9 cellular contexts compared by ENCODE assay signal in genomic region chr1:225999912-226000337, GRCh38. TPM values are rescaled to one million over a fixed set of nuclear protein-coding genes. Genes with fewer than 3 reads are reported as not detected.
DNase-seq lines count a peak whose midpoint lies in the region; ATAC-seq, FAIRE-seq and TF ChIP-seq lines count a peak whose summit lies in the region.
"Had no signal": no experiment of that assay in that cellular context is flagged by ENCODE, and none has a peak within 500 bp of the region (broad histone marks: within the 10 kb centered on the region; RNA-seq: fewer than 3 reads in every experiment).

No MANE protein-coding gene starts in this region.

- no peaks in the 10 kb centered on the region for H3K9me3 ChIP-seq in MG63
- H3K9me3 ChIP-seq in adrenal gland (replicated peaks in 1 of 3) = no peaks in the 10 kb centered on the region
- H3K9me3 ChIP-seq in keratinocyte (ENCODE audit: control insufficient read depth, low read depth, low read length) = no peaks in the 10 kb centered on the region

- peak overlapping the region; percentile 91 for H3K4me2 ChIP-seq in keratinocyte (ENCODE audit: control insufficient read depth, extremely low read depth, insufficient read depth, low read depth, low read length)

- intact Hi-C loops in adrenal gland (cut with DNase I) = loop anchor here in 1 of 2 donors (5.0 kb wide), 1 partner anchor 57 kb away; no protein-coding TSS in a partner anchor

- WGBS in adrenal gland, 4 donors = 41 to 54% (median 44%) methylated on average over 10 of the region's 10 CpGs

- peak overlapping the region; percentile 81 for H2AFZ ChIP-seq in keratinocyte (ENCODE audit: control insufficient read depth, low read length)

- H3K9me1 ChIP-seq in keratinocyte (ENCODE audit: control insufficient read depth, extremely low read depth, insufficient read depth, low read length) = no peaks in the 10 kb centered on the region

- DNase-seq in NCI-H510A treated with DMSO at 0.1 percent for 48 hours (lab: John Stamatoyannopoulos, UW) (peak; percentile 45), NCI-H510A (lab: John Stamatoyannopoulos, UW) (no peak), MG63 (no peak), adrenal gland (no peak), keratinocyte (ENCODE audit: low read depth, low spot score) (no peak), RPMI8226 (no peak)

- dilution Hi-C loops in keratinocyte (cut with MboI; ENCODE audit: extremely low pct_ligation_motif_present, low sequenced_read_pairs) = loop anchor here (25.0 kb wide), 1 partner anchor 538 kb away; no protein-coding TSS in a partner anchor

- peak; percentile 38 for ATAC-seq in GM21786 (IDR thresholded peaks at IDR 0.05; ENCODE audit: unreplicated experiment)

- TF ChIP-seq CTCF in adrenal gland (IDR thresholded peaks at IDR 0.05) = no peak
- no peak for TF ChIP-seq CTCF in keratinocyte (optimal IDR thresholded peaks at IDR 0.05 in 1 of 3, IDR thresholded peaks at IDR 0.05 in 1 of 3, conservative IDR thresholded peaks at IDR 0.05 in 1 of 3; ENCODE audit: extremely low read depth in 1 of 3, insufficient read depth in 2 of 3, low read length in 3 of 3)

- peak overlapping the region; percentile 81 for H3K9ac ChIP-seq in keratinocyte (ENCODE audit: control insufficient read depth, extremely low read depth, insufficient read depth, low read length)

- peaks cover 22 to 42% of the 10 kb centered on the region in 2 donors for H3K4me1 ChIP-seq in adrenal gland (replicated peaks in 1 of 2)
- H3K4me1 ChIP-seq in keratinocyte (ENCODE audit: control insufficient read depth, extremely low read depth, insufficient read depth, low read length) = peaks cover 27% of the 10 kb centered on the region

- peak overlapping the region; percentile 82 for H3K4me3 ChIP-seq in MG63
- H3K4me3 ChIP-seq in adrenal gland = peak overlapping the region in 2 of 4 donors; percentile 72 to 80
- peak overlapping the region; percentile 6 to 76 (median 53) for H3K4me3 ChIP-seq in keratinocyte (ENCODE audit: control insufficient read depth in 2 of 3, extremely low read depth in 1 of 3, insufficient read depth in 2 of 3, low read depth in 1 of 3, low read length in 3 of 3)

- TF ChIP-seq POLR2A in adrenal gland (IDR thresholded peaks at IDR 0.05) = no peak

- H4K20me1 ChIP-seq in keratinocyte (ENCODE audit: control insufficient read depth, extremely low read depth, insufficient read depth, low read length) = no peaks in the 10 kb centered on the region

- FAIRE-seq in keratinocyte (lab: Jason Lieb, UNC) = no peak
- FAIRE-seq: islet of Langerhans had no signal

- H3K79me2 ChIP-seq in keratinocyte (ENCODE audit: control insufficient read depth, insufficient read depth, low read length) = peaks cover 42% of the 10 kb centered on the region

- peaks cover 28% of the 10 kb centered on the region for H3K36me3 ChIP-seq in MG63
- H3K36me3 ChIP-seq in adrenal gland (replicated peaks in 1 of 2) = peaks cover 0 to 6% of the 10 kb centered on the region in 2 donors
- peaks cover 2 to 11% of the 10 kb centered on the region in 2 experiments for H3K36me3 ChIP-seq in keratinocyte (ENCODE audit: control insufficient read depth in 2 of 2, extremely low read depth in 1 of 2, insufficient read depth in 2 of 2, low read length in 2 of 2)

- H3K27me3 ChIP-seq in MG63 (no peaks in the 10 kb centered on the region), adrenal gland (no peaks in the 10 kb centered on the region), keratinocyte (ENCODE audit: control insufficient read depth, extremely low read depth, insufficient read depth, low read length) (no peaks in the 10 kb centered on the region)

- peak overlapping the region; percentile 16 to 93 (median 88) for H3K27ac ChIP-seq in adrenal gland
- peak overlapping the region; percentile 84 for H3K27ac ChIP-seq in keratinocyte (ENCODE audit: control insufficient read depth, insufficient read depth, low read length)
- peak overlapping the region; percentile 97 for H3K27ac ChIP-seq in temporal lobe (ENCODE audit: low read depth, low read length)

RNA-seq across cellular contexts. Expression of gene SDE2, which starts 0.8 kb away (rescaled TPM):
- total RNA-seq in MG63 (2014; rRNA removed; shearing (Covaris generic); ENCODE audit: low replicate concordance) = 16.3 and 19.4 TPM in 2 replicates
- total RNA-seq in adrenal gland (10 to 100 TPM; 11.4 to 32.9 (median 16.9) TPM), temporal lobe (21.6 TPM)
- polyA plus RNA-seq in adrenal gland (10 to 100 TPM in 1 of 3 donors, 1 to 10 TPM in 2; 4.3 to 20.7 (median 4.9) TPM), keratinocyte (11.3 to 15.9 TPM (median 13.4 TPM) in 3 replicates)
- polyA plus RNA-seq in keratinocyte (2011; ENCODE audit: low read depth) = 13.9 TPM
- 8.1 and 10.3 TPM in 2 replicates for polyA plus RNA-seq in keratinocyte (2011; cell fraction: cytosol; rRNA removed)
- 14.3 and 19.8 TPM in 2 replicates for polyA plus RNA-seq in keratinocyte (2011; cell fraction: nucleus; rRNA removed)
- polyA plus RNA-seq in keratinocyte (2012; ENCODE audit: low replicate concordance) = 8.5 and 10.0 TPM in 2 replicates
- 3.0 to 11.2 TPM (median 7.4 TPM) in 3 replicates for polyA minus RNA-seq in keratinocyte
- 9.6 TPM for polyA minus RNA-seq in keratinocyte (2011; cell fraction: cytosol; rRNA and poly(A)+ RNA removed)
- 8.2 and 13.8 TPM in 2 replicates for polyA minus RNA-seq in keratinocyte (2011; cell fraction: nucleus; rRNA and poly(A)+ RNA removed)

RNA-seq across cellular contexts. Expression of gene LEFTY2, which starts 58.9 kb away (rescaled TPM):
- not detected in 2 replicates for total RNA-seq in MG63 (2014; rRNA removed; shearing (Covaris generic); ENCODE audit: low replicate concordance)
- total RNA-seq in adrenal gland (1 to 10 TPM in 2 of 8 donors, under 1 TPM in 5, not detected in 1; 0.38 to 1.8 (median 0.78) TPM), temporal lobe (under 0.01 TPM)
- polyA plus RNA-seq in adrenal gland (under 1 TPM; 0.16 to 0.57 (median 0.54) TPM), keratinocyte (not detected in 3 replicates)
- polyA plus RNA-seq in keratinocyte (2011; ENCODE audit: low read depth) = not detected
- not detected in 2 replicates for polyA plus RNA-seq in keratinocyte (2011; cell fraction: cytosol; rRNA removed)
- not detected in 2 replicates for polyA plus RNA-seq in keratinocyte (2011; cell fraction: nucleus; rRNA removed)
- polyA plus RNA-seq in keratinocyte (2012; ENCODE audit: low replicate concordance) = not detected in 2 replicates
- not detected in 3 replicates for polyA minus RNA-seq in keratinocyte
- not detected for polyA minus RNA-seq in keratinocyte (2011; cell fraction: cytosol; rRNA and poly(A)+ RNA removed)
- not detected in 2 replicates for polyA minus RNA-seq in keratinocyte (2011; cell fraction: nucleus; rRNA and poly(A)+ RNA removed)
